1 cellular context compared by ENCODE assay signal in genomic region chr17:34998205-34998604, GRCh38.
TF ChIP-seq lines count a peak whose summit lies in the region.

No MANE protein-coding gene starts in this region.

TF ChIP-seq in GM12878, 131 proteins besides CTCF, POLR2A, EP300 and RAD21 (continued from another document and continues in another):
- TF ChIP-seq E4F1 (IDR thresholded peaks at IDR 0.05; ENCODE audit: borderline replicate concordance, partially characterized antibody) (no peak), SPI1 (IDR thresholded peaks at IDR 0.05; ENCODE audit: borderline replicate concordance, insufficient read depth, low read depth, low read length) (peak; percentile 50; the same call in 1 of the 2 replicates), LARP7 (IDR thresholded peaks at IDR 0.05) (peak; percentile 58; the same call in 1 of the 2 replicates), YBX1 (IDR thresholded peaks at IDR 0.05) (no peak), RBBP5 (conservative IDR thresholded peaks at IDR 0.05) (no peak), NFYA (IDR thresholded peaks at IDR 0.05; ENCODE audit: borderline replicate concordance, low read depth, low read length) (no peak), FOXK2 (IDR thresholded peaks at IDR 0.05) (no peak), TCF3 (IDR thresholded peaks at IDR 0.05; ENCODE audit: borderline replicate concordance, insufficient read depth, low read depth, low read length) (no peak), MXI1 (IDR thresholded peaks at IDR 0.05; ENCODE audit: low read depth, low read length) (no peak), ELK1 (IDR thresholded peaks at IDR 0.05; ENCODE audit: low read depth, low read length) (no peak), ZSCAN29 (IDR thresholded peaks at IDR 0.05) (no peak), REST (IDR thresholded peaks at IDR 0.05; ENCODE audit: low read depth, low read length) (no peak), BACH1 (IDR thresholded peaks at IDR 0.05; ENCODE audit: borderline replicate concordance) (no peak), NR2C1 (IDR thresholded peaks at IDR 0.05) (no peak), GABPA (IDR thresholded peaks at IDR 0.05; ENCODE audit: low read depth) (no peak), TCF12 (IDR thresholded peaks at IDR 0.05; ENCODE audit: low read depth, low read length) (no peak), TARDBP (IDR thresholded peaks at IDR 0.05; ENCODE audit: borderline replicate concordance) (no peak), STAT1 (conservative IDR thresholded peaks at IDR 0.05) (no peak), HCFC1 (IDR thresholded peaks at IDR 0.05; ENCODE audit: low read length) (no peak), IKZF1 (conservative IDR thresholded peaks at IDR 0.05) (peak; percentile 33; the same call in 1 of the 2 replicates), RUNX3 (IDR thresholded peaks at IDR 0.05; ENCODE audit: low read length) (peak; percentile 55), CHD2 (IDR thresholded peaks at IDR 0.05; ENCODE audit: borderline replicate concordance, low read depth, low read length) (0 out of 2 replicates have a peak, but pooled peaks have one; percentile 18), HDAC2 (IDR thresholded peaks at IDR 0.05) (no peak), CEBPZ (IDR thresholded peaks at IDR 0.05; ENCODE audit: low read depth, low read length) (no peak), KAT2A (conservative IDR thresholded peaks at IDR 0.05; ENCODE audit: control insufficient read depth, low read depth, low read length) (no peak), BRCA1 (IDR thresholded peaks at IDR 0.05; ENCODE audit: low read depth, low read length) (no peak), RELA (IDR thresholded peaks at IDR 0.05; ENCODE audit: borderline replicate concordance, partially characterized antibody) (no peak), ZNF687 (IDR thresholded peaks at IDR 0.05) (no peak), ZNF217 (IDR thresholded peaks at IDR 0.05) (no peak), NR2F1 (conservative IDR thresholded peaks at IDR 0.05) (no peak), MTA3 (IDR thresholded peaks at IDR 0.05; ENCODE audit: borderline replicate concordance, low read length) (no peak), EZH2 (IDR thresholded peaks at IDR 0.05; ENCODE audit: borderline replicate concordance, control insufficient read depth, low read depth, low read length) (no peak), MEF2A (IDR thresholded peaks at IDR 0.05; ENCODE audit: insufficient read depth, low read depth, low read length) (0 out of 2 replicates have a peak, but pooled peaks have one; percentile 15), FOXM1 (IDR thresholded peaks at IDR 0.05; ENCODE audit: low read depth, low read length) (no peak), CREM (IDR thresholded peaks at IDR 0.05; ENCODE audit: low read depth) (no peak), WRNIP1 (IDR thresholded peaks at IDR 0.05; ENCODE audit: borderline replicate concordance, low read depth, low read length) (no peak), NRF1 (conservative IDR thresholded peaks at IDR 0.05; ENCODE audit: low read depth, low read length) (no peak), ZBED1 (IDR thresholded peaks at IDR 0.05; ENCODE audit: borderline replicate concordance) (no peak), ASH2L (IDR thresholded peaks at IDR 0.05; ENCODE audit: borderline replicate concordance, low read depth) (no peak), TCF7 (IDR thresholded peaks at IDR 0.05; ENCODE audit: borderline replicate concordance) (no peak), CBFB (IDR thresholded peaks at IDR 0.05; ENCODE audit: low read depth) (no peak), CEBPB (IDR thresholded peaks at IDR 0.05; ENCODE audit: borderline replicate concordance in 1 of 2, low read depth in 2 of 2, low read length in 2 of 2) (no peak), HDAC6 (IDR thresholded peaks at IDR 0.05; ENCODE audit: unreplicated experiment) (no peak), RCOR1 (conservative IDR thresholded peaks at IDR 0.05; ENCODE audit: low read depth, low read length) (no peak), KDM1A (IDR thresholded peaks at IDR 0.05; ENCODE audit: borderline replicate concordance) (no peak), E2F4 (IDR thresholded peaks at IDR 0.05; ENCODE audit: low read depth, low read length) (no peak), SREBF2 (IDR thresholded peaks at IDR 0.05; ENCODE audit: low read length) (no peak), IKZF2 (IDR thresholded peaks at IDR 0.05) (peak in 1 of 2 experiments; percentile 26; a peak in 2 of 4 replicates), MYB (IDR thresholded peaks at IDR 0.05; ENCODE audit: borderline replicate concordance, low read depth, low read length) (no peak), POLR2AphosphoS2 (IDR thresholded peaks at IDR 0.05; ENCODE audit: low read depth, low read length) (no peak), NFIC (IDR thresholded peaks at IDR 0.05; ENCODE audit: low read depth, low read length) (no peak), ZBTB4 (CRISPR knock-in tag; IDR thresholded peaks at IDR 0.05) (no peak)
